ENCODE assay signal across 16 cellular contexts in genomic region chr12:79645235-79645630, GRCh38. TPM values are rescaled to one million over a fixed set of nuclear protein-coding genes. Genes with fewer than 3 reads are reported as not detected.
DNase-seq lines count a peak whose midpoint lies in the region; ATAC-seq and TF ChIP-seq lines count a peak whose summit lies in the region.
"Had no signal": no experiment of that assay in that cellular context is flagged by ENCODE, and none has a peak within 500 bp of the region (broad histone marks: within the 10 kb centered on the region; RNA-seq: fewer than 3 reads in every experiment).

No MANE protein-coding gene starts in this region.

- no peak for DNase-seq in hepatocyte (ENCODE audit: low spot score)
- DNase-seq in ureter (ENCODE audit: low spot score): no peak
- DNase-seq in lower lobe of right lung: no peak
- DNase-seq in activated T-cell treated with anti-CD3 and anti-CD28 coated beads, Interleukin-2, amount 50 U/mL, for 72 hours: no peak
- DNase-seq in NCI-H2081 treated with DMSO at 0.1 percent for 48 hours (lab: John Stamatoyannopoulos, UW): no peak
- DNase-seq: activated CD4-positive, alpha-beta T cell treated with anti-CD3 and anti-CD28 coated beads, Interleukin-2, amount 50 U/mL, for 1 hour; activated naive CD4-positive, alpha-beta T cell treated with anti-CD3 and anti-CD28 coated beads, Interleukin-2, amount 10 ng/mL, durations not matched to agents 7 days and 5 days; CD4-positive, CD25-positive, alpha-beta regulatory T cell; MG63; NCI-H524 treated with DMSO at 0.1 percent for 48 hours; stimulated activated CD4-positive, alpha-beta T cell treated with anti-CD3 and anti-CD28 coated beads, Interleukin-4, amount 100 ng/mL, for 24 hours had no signal

- H3K4me2 ChIP-seq in hepatocyte: peak overlapping the region; percentile 20

- H3K27ac ChIP-seq in hepatocyte (no peak overlapping the region), lower lobe of right lung (no peak overlapping the region)
- H3K27ac ChIP-seq: parathyroid adenoma, SJSA1 had no signal

- H3K27me3 ChIP-seq in hepatocyte (no peaks in the 10 kb centered on the region), lower lobe of right lung (ENCODE audit: low read depth) (no peaks in the 10 kb centered on the region)
- H3K27me3 ChIP-seq: MG63, SJSA1 had no signal

- H3K36me3 Mint-ChIP-seq in activated T-cell treated with anti-CD3 and anti-CD28 coated beads, Interleukin-2, amount 50 U/mL, for 72 hours (ENCODE audit: insufficient read depth in 2 of 2): no peaks in the 10 kb centered on the region
- H3K36me3 Mint-ChIP-seq: activated naive CD4-positive, alpha-beta T cell treated with anti-CD3 and anti-CD28 coated beads, Interleukin-2, amount 10 ng/mL, durations not matched to agents 7 days and 5 days; CD4-positive, CD25-positive, alpha-beta regulatory T cell had no signal

- H3K9me3 Mint-ChIP-seq in activated T-cell treated with anti-CD3 and anti-CD28 coated beads, Interleukin-2, amount 50 U/mL, for 72 hours: no peaks in the 10 kb centered on the region
- H3K9me3 Mint-ChIP-seq: activated naive CD4-positive, alpha-beta T cell treated with anti-CD3 and anti-CD28 coated beads, Interleukin-2, amount 10 ng/mL, durations not matched to agents 7 days and 5 days; CD4-positive, CD25-positive, alpha-beta regulatory T cell had no signal

- peak; percentile 100 for ATAC-seq in GM18907 (IDR thresholded peaks at IDR 0.05; ENCODE audit: unreplicated experiment)
- ATAC-seq in GM21723 (IDR thresholded peaks at IDR 0.05; ENCODE audit: unreplicated experiment): peak; percentile 93
- ATAC-seq in HG03103 (IDR thresholded peaks at IDR 0.05; ENCODE audit: low read depth, unreplicated experiment): peak; percentile 70
- no peak for ATAC-seq in lower lobe of right lung
- ATAC-seq in activated T-cell treated with anti-CD3 and anti-CD28 coated beads, Interleukin-2, amount 50 U/mL, for 72 hours (replicated peaks in 1 of 2): no peak

- no peaks in the 10 kb centered on the region for H3K9me2 ChIP-seq in hepatocyte (replicated peaks; ENCODE audit: insufficient read depth)

- H3K4me3 ChIP-seq in hepatocyte (no peak overlapping the region), lower lobe of right lung (no peak overlapping the region)
- H3K4me3 ChIP-seq: MG63, SJSA1 had no signal

- peaks cover 85% of the 10 kb centered on the region for H3K79me2 ChIP-seq in hepatocyte

- no peak for TF ChIP-seq CTCF in hepatocyte (IDR thresholded peaks at IDR 0.05; ENCODE audit: poor library complexity)
- TF ChIP-seq CTCF in lower lobe of right lung (IDR thresholded peaks at IDR 0.05): no peak

- H2AFZ ChIP-seq in hepatocyte: no peak overlapping the region
- H2AFZ ChIP-seq: parathyroid adenoma had no signal

- H3K4me3 Mint-ChIP-seq in activated T-cell treated with anti-CD3 and anti-CD28 coated beads, Interleukin-2, amount 50 U/mL, for 72 hours: no peak overlapping the region
- H3K4me3 Mint-ChIP-seq: activated naive CD4-positive, alpha-beta T cell treated with anti-CD3 and anti-CD28 coated beads, Interleukin-2, amount 10 ng/mL, durations not matched to agents 7 days and 5 days; CD4-positive, CD25-positive, alpha-beta regulatory T cell had no signal

- H3K9me3 ChIP-seq in hepatocyte (ENCODE audit: low read depth) (no peaks in the 10 kb centered on the region), lower lobe of right lung (no peaks in the 10 kb centered on the region)
- H3K9me3 ChIP-seq: SJSA1 had no signal

- no peaks in the 10 kb centered on the region for H3K4me1 Mint-ChIP-seq in activated T-cell treated with anti-CD3 and anti-CD28 coated beads, Interleukin-2, amount 50 U/mL, for 72 hours (ENCODE audit: low read depth)
- H3K4me1 Mint-ChIP-seq: activated naive CD4-positive, alpha-beta T cell treated with anti-CD3 and anti-CD28 coated beads, Interleukin-2, amount 10 ng/mL, durations not matched to agents 7 days and 5 days; CD4-positive, CD25-positive, alpha-beta regulatory T cell had no signal

- intact Hi-C loops in lower lobe of right lung (cut with DNase I): no loop called here

- H3K27me3 Mint-ChIP-seq in activated T-cell treated with anti-CD3 and anti-CD28 coated beads, Interleukin-2, amount 50 U/mL, for 72 hours (ENCODE audit: low read depth): no peaks in the 10 kb centered on the region
- H3K27me3 Mint-ChIP-seq: activated naive CD4-positive, alpha-beta T cell treated with anti-CD3 and anti-CD28 coated beads, Interleukin-2, amount 10 ng/mL, durations not matched to agents 7 days and 5 days had no signal

- no peak overlapping the region for H3K27ac Mint-ChIP-seq in activated T-cell treated with anti-CD3 and anti-CD28 coated beads, Interleukin-2, amount 50 U/mL, for 72 hours
- H3K27ac Mint-ChIP-seq: activated naive CD4-positive, alpha-beta T cell treated with anti-CD3 and anti-CD28 coated beads, Interleukin-2, amount 10 ng/mL, durations not matched to agents 7 days and 5 days had no signal

- peaks cover 13% of the 10 kb centered on the region for H3K4me1 ChIP-seq in hepatocyte (ENCODE audit: insufficient read depth)
- peaks cover 7% of the 10 kb centered on the region for H3K4me1 ChIP-seq in lower lobe of right lung
- H3K4me1 ChIP-seq: SJSA1 had no signal

- H3K36me3 ChIP-seq in hepatocyte (replicated peaks; ENCODE audit: insufficient read depth, low read depth) (no peaks in the 10 kb centered on the region), lower lobe of right lung (no peaks in the 10 kb centered on the region)
- H3K36me3 ChIP-seq: SJSA1 had no signal

- H4K20me1 ChIP-seq in hepatocyte (ENCODE audit: insufficient read depth, poor library complexity, severe bottlenecking): no peaks in the 10 kb centered on the region

RNA-seq across cellular contexts. Expression of gene PAWR, which starts 45.5 kb away (rescaled TPM):
- total RNA-seq in hepatocyte: 30.2 and 40.5 TPM in 2 replicates
- 54.9 and 70.9 TPM in 2 replicates for polyA plus RNA-seq in hepatocyte
- total RNA-seq in ureter: 94.1 TPM
- total RNA-seq in lower lobe of right lung: 53.5 TPM
- total RNA-seq in activated T-cell treated with anti-CD3 and anti-CD28 coated beads, Interleukin-2, amount 50 U/mL, for 72 hours: 10 to 100 TPM in 1 of 2 donors, 1 to 10 TPM in 1; 4.4 to 18.5 TPM

Comparison
In these comparisons a context has a peak if more than half of its experiments do, and no peak if none do; other contexts are left out.
1. ATAC-seq: peak in GM18907 (single experiment), GM21723 (single experiment) and HG03103 (single experiment); none in lower lobe of right lung (0 of 2) and activated T-cell treated with anti-CD3 and anti-CD28 coated beads, Interleukin-2, amount 50 U/mL, for 72 hours (0 of 2).